Comparison of ENCODE assay signal across 8 cellular contexts in genomic region chr1:1374861-1375662, GRCh38. TPM values are rescaled to one million over a fixed set of nuclear protein-coding genes. Genes with fewer than 3 reads are reported as not detected.
DNase-seq lines count a peak whose midpoint lies in the region; ATAC-seq, FAIRE-seq and TF ChIP-seq lines count a peak whose summit lies in the region.

Gene AURKAIP1 (minus strand): TSS chr1:1375207. CDS start chr1:1374756, 451 bp downstream.

- H3K4me1 ChIP-seq in small intestine (ENCODE audit: control insufficient read depth in 2 of 2, insufficient read depth in 1 of 2, low read depth in 1 of 2, low read length in 1 of 2): peaks cover 0 to 5% of the 10 kb centered on the region in 2 donors

- no peak for FAIRE-seq in bronchial epithelial cell (lab: Jason Lieb, UNC)
- peak; percentile 19 for FAIRE-seq in small intestine (lab: Jason Lieb, UNC)

- DNase-seq in AG08396 (ENCODE audit: low spot score) (peak; percentile 99), NCI-H2227 treated with DMSO at 0.1 percent for 48 hours (lab: John Stamatoyannopoulos, UW) (peak; percentile 98), bronchial epithelial cell (ENCODE audit: low read depth) (peak; percentile 99), iPS-NIHi11 (ENCODE audit: low spot score) (peak; percentile 97), small intestine (peak; percentile 100)

- 0 to 1% (median 0%) methylated on average over 68 to 91 of the region's 91 CpGs for WGBS in small intestine, 3 donors

- peak within 1 kb of the TSS; percentile 89 for H3K4me3 ChIP-seq in WI38 (ENCODE audit: low read depth, low read length)
- peak within 1 kb of the TSS; percentile 93 for H3K4me3 ChIP-seq in bronchial epithelial cell (ENCODE audit: low read depth, low read length)
- H3K4me3 ChIP-seq in small intestine (ENCODE audit: low read depth in 1 of 2, low read length in 2 of 2): peak within 1 kb of the TSS; percentile 90 to 96

- peak; percentile 27; the same call in 1 of the 2 replicates for TF ChIP-seq CTCF in WI38 (IDR thresholded peaks at IDR 0.05; ENCODE audit: low read depth, low read length)
- TF ChIP-seq CTCF in bronchial epithelial cell (IDR thresholded peaks at IDR 0.05; ENCODE audit: insufficient read depth, low read length, severe bottlenecking): peak; percentile 51

- ATAC-seq in GM18907 (IDR thresholded peaks at IDR 0.05; ENCODE audit: unreplicated experiment) (peak; percentile 85), HG03159 (IDR thresholded peaks at IDR 0.05; ENCODE audit: unreplicated experiment) (peak; percentile 89)

- H3K9me3 ChIP-seq in small intestine (ENCODE audit: control insufficient read depth, low read depth): no peaks in the 10 kb centered on the region

- peaks cover 5% of the 10 kb centered on the region for H3K36me3 ChIP-seq in bronchial epithelial cell (ENCODE audit: control insufficient read depth, insufficient read depth, low read length)
- H3K36me3 ChIP-seq in small intestine (ENCODE audit: control insufficient read depth in 2 of 2, insufficient read depth in 2 of 2, low read length in 2 of 2): peaks cover 0 to 3% of the 10 kb centered on the region in 2 donors

- H3K27ac ChIP-seq in small intestine (ENCODE audit: low read depth in 1 of 2, low read length in 1 of 2): peak within 1 kb of the TSS; percentile 87 to 95

- H3K27me3 ChIP-seq in bronchial epithelial cell (ENCODE audit: control insufficient read depth, insufficient read depth, low read length): no peaks in the 10 kb centered on the region
- no peaks in the 10 kb centered on the region for H3K27me3 ChIP-seq in small intestine (ENCODE audit: control insufficient read depth in 2 of 2, insufficient read depth in 2 of 2, low read length in 2 of 2)

RNA-seq across cellular contexts. Expression of gene AURKAIP1, which starts in this region (rescaled TPM):
- total RNA-seq in bronchial epithelial cell: 93.5 and 128 TPM in 2 replicates
- 100 to 1,000 TPM; 229 to 382 (median 365) TPM for polyA plus RNA-seq in small intestine

Comparison
In these comparisons a context has a peak if more than half of its experiments do, and no peak if none do; other contexts are left out.
1. Peak in every context shown above with its lines: DNase-seq, ATAC-seq, H3K4me3 ChIP-seq and H3K27ac ChIP-seq.